ENCODE assay signal across 8 cellular contexts in the genomic region with DNA sequence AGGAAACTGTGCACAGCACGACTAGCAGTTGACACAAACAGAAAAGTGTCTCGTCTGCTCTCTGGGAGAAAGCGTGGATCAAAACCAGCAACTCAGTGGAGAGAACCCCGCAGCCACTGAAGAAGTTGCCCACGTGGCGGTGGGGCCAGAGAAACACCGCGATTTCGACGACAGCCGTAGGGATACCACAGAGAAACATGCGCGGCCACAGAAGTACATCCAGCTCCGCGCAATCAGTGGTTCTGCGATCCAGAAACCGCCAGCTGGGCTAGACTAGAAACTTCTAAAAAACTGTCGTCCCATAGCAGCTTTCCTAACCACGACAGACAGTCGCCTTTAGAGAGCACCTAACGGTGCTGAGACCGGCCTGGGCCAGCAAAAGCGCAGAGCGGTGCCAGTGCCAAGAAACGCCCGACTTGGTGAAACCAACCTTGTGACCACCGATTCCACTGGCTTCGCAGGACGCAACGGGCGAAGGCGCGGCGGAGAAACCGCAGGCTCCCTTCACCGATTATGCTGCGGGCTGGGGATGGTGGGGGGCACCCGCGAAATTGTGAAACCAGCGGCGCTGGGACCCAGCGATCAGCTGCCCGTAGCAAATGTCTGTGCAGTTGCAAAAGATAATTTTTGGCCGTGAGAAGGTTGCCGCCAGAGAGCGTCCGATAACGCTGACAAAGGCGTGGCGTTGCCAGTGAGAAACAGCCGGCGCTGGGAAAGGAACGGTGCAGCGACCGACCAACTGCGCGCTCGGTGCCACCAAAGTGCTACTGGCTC. TPM values are rescaled to one million over a fixed set of nuclear protein-coding genes. Genes with fewer than 3 reads are reported as not detected.
DNase-seq lines count a peak whose midpoint lies in the region; ATAC-seq and TF ChIP-seq lines count a peak whose summit lies in the region.

No MANE protein-coding gene starts in this region.

- peaks cover 10 to 45% of the 10 kb centered on the region in 2 donors for H3K36me3 Mint-ChIP-seq in CD4-positive, alpha-beta memory T cell

- H3K36me3 ChIP-seq in CD4-positive, alpha-beta memory T cell (ENCODE audit: insufficient read depth, low read length): peaks cover 3% of the 10 kb centered on the region
- no peaks in the 10 kb centered on the region for H3K36me3 ChIP-seq in subcutaneous abdominal adipose tissue (ENCODE audit: control insufficient read depth in 5 of 5, insufficient read depth in 5 of 5, low read length in 5 of 5)

- H3K27me3 ChIP-seq in CD4-positive, alpha-beta memory T cell (ENCODE audit: insufficient read depth, low read length): no peaks in the 10 kb centered on the region
- no peaks in the 10 kb centered on the region for H3K27me3 ChIP-seq in subcutaneous abdominal adipose tissue (ENCODE audit: control insufficient read depth in 5 of 5, insufficient read depth in 4 of 5, low read length in 5 of 5)

- DNase-seq in CD4-positive, alpha-beta memory T cell: peak; percentile 66 to 77 (median 70)
- DNase-seq in NCI-H774 (lab: John Stamatoyannopoulos, UW) (peak; percentile 79), epithelial cell of esophagus (ENCODE audit: low read depth) (peak; percentile 71), myocyte (ENCODE audit: low read depth) (peak; percentile 90)
- peak; percentile 32 for DNase-seq in activated CD8-positive, alpha-beta memory T cell treated with anti-CD3 and anti-CD28 coated beads, Interleukin-2, amount 50 U/mL, for 1 hour (ENCODE audit: extremely low read depth)

- H3K4me3 ChIP-seq in CD4-positive, alpha-beta memory T cell (ENCODE audit: low read length in 2 of 2): peak overlapping the region; percentile 78 to 99
- H3K4me3 ChIP-seq in epithelial cell of esophagus (ENCODE audit: low read length) (peak overlapping the region; percentile 61), subcutaneous abdominal adipose tissue (ENCODE audit: low read depth in 1 of 5, low read length in 5 of 5) (peak overlapping the region; percentile 78 to 94 (median 83))

- POLR2A ChIA-PET in CD4-positive, alpha-beta memory T cell (lab: Charles Lee; ENCODE audit: partially characterized antibody): interaction anchor here (0.8 to 12.6 kb wide), 19 partner anchors 8 to 1118 kb away, joined by 3 to 1197 read pairs (median 28); a partner anchor contains a TSS

- intact Hi-C loops in CD4-positive, alpha-beta memory T cell (cut with micrococcal nuclease): loop anchor here (1.0 kb wide), 3 partner anchors 22 to 270 kb away; a partner anchor contains a TSS

- no peaks in the 10 kb centered on the region for H3K9me3 ChIP-seq in CD4-positive, alpha-beta memory T cell (ENCODE audit: control insufficient read depth in 1 of 2, low read length in 2 of 2)
- no peaks in the 10 kb centered on the region for H3K9me3 ChIP-seq in subcutaneous abdominal adipose tissue (ENCODE audit: control insufficient read depth in 5 of 5, low read length in 5 of 5)

- H3K9me3 Mint-ChIP-seq in CD4-positive, alpha-beta memory T cell: peaks cover 0 to 16% (median 0%) of the 10 kb centered on the region in 8 donors

- TF ChIP-seq CTCF in epithelial cell of esophagus (IDR thresholded peaks at IDR 0.05; ENCODE audit: insufficient read depth, low read depth, low read length, missing control alignments): peak; percentile 13

- peaks cover 13 to 64% (median 28%) of the 10 kb centered on the region in 4 donors for H3K4me1 Mint-ChIP-seq in CD4-positive, alpha-beta memory T cell

- peak overlapping the region; percentile 98 for H3K27ac ChIP-seq in CD4-positive, alpha-beta memory T cell (ENCODE audit: low read depth, low read length)
- peak overlapping the region; percentile 94 for H3K27ac ChIP-seq in subcutaneous abdominal adipose tissue (ENCODE audit: low read depth, low read length)

- H3K4me1 ChIP-seq in CD4-positive, alpha-beta memory T cell (ENCODE audit: insufficient read depth, low read length): peaks cover 31% of the 10 kb centered on the region
- H3K4me1 ChIP-seq in subcutaneous abdominal adipose tissue (ENCODE audit: control insufficient read depth in 5 of 5, insufficient read depth in 5 of 5, low read length in 5 of 5): peaks cover 4 to 53% (median 46%) of the 10 kb centered on the region in 5 donors

- no peaks in the 10 kb centered on the region for H3K27me3 Mint-ChIP-seq in CD4-positive, alpha-beta memory T cell

- H3K27ac Mint-ChIP-seq in CD4-positive, alpha-beta memory T cell: peak overlapping the region; percentile 99 to 100 (median 99)

- peak overlapping the region; percentile 97 to 100 (median 98) for H3K4me3 Mint-ChIP-seq in CD4-positive, alpha-beta memory T cell

- H3K9ac ChIP-seq in subcutaneous abdominal adipose tissue (ENCODE audit: low read length in 5 of 5): peak overlapping the region in 4 of 5 donors; percentile 75 to 88 (median 84)

- CTCF ChIA-PET in CD4-positive, alpha-beta memory T cell (lab: Charles Lee; ENCODE audit: partially characterized antibody): interaction anchor here (0.9 to 3.2 kb wide), 14 partner anchors 23 to 442 kb away, joined by 3 to 133 read pairs (median 30); a partner anchor contains a TSS

- ATAC-seq in GM19328 (IDR thresholded peaks at IDR 0.05; ENCODE audit: unreplicated experiment): peak; percentile 17
- peak; percentile 25 for ATAC-seq in HG03442 (IDR thresholded peaks at IDR 0.05; ENCODE audit: unreplicated experiment)

RNA-seq across cellular contexts. Expression of a gene that starts 2.7 kb away (rescaled TPM):
- total RNA-seq in CD4-positive, alpha-beta memory T cell: 10 to 100 TPM; 43.4 to 47.8 TPM
- 10 to 100 TPM; 35.8 to 47.0 TPM for polyA plus RNA-seq in CD4-positive, alpha-beta memory T cell
- 0.86 and 0.88 TPM in 2 replicates for total RNA-seq in myocyte
- polyA plus RNA-seq in myocyte (2012): 1.0 TPM

Comparison
In these comparisons a context has a peak if more than half of its experiments do, and no peak if none do; other contexts are left out.
1. Peak in every context shown above with its lines: DNase-seq, ATAC-seq, H3K4me3 ChIP-seq and H3K27ac ChIP-seq.
2. DNase-seq: peak in every context shown above with its lines; median percentile 90 in myocyte; 79 in NCI-H774; 71 in epithelial cell of esophagus; 70 in CD4-positive, alpha-beta memory T cell; 32 in activated CD8-positive, alpha-beta memory T cell treated with anti-CD3 and anti-CD28 coated beads, Interleukin-2, amount 50 U/mL, for 1 hour.
3. RNA of a gene that starts 2.7 kb away (total RNA-seq): 43.4 to 47.8 TPM in CD4-positive, alpha-beta memory T cell; 0.86 to 0.88 TPM in myocyte; every median in the first group is over 10 times any median in the second.